Comparison of ENCODE assay signal across 15 cellular contexts in the genomic region with DNA sequence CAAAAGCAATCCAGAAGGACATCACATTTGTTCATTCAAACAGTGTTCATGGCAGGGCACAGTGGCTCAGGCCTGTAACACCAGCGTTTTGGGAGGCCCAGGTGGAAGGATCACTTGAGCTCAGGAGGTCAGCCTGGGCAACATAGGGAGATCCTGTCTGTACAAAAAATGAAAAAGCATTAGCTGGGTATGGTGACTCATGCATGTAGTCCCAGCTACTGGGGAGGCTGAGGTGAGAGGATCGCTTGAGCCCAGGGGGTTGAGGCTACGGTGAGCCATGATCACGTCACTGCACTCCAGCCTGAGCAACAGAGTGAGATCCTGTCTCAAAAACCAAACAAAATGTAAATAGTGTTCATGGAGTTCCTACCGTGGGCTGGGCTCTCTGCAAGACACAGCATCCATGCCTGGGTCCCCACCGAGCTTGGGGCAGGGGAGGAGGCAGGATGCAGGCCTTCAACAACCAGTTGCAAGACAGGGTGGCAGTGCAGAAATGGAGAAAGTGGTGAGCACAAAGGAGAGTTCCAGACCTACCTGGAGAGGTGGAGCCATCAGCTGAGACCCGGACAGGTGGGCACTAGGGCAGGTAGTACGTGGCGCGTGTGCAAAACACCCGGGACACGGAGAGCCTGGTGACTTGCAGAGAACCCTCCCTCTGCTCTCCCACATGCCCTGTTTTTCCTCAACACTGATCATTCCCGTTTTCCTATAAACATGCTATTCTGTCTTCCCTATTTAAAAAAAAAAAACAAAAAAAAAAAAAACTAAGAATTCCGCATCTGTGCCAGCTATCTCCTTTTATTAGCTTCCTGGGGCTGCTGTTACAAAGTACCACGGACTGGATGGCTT.
DNase-seq lines count a peak whose midpoint lies in the region; ATAC-seq, FAIRE-seq and TF ChIP-seq lines count a peak whose summit lies in the region.
"Had no signal": no experiment of that assay in that cellular context is flagged by ENCODE, and none has a peak within 500 bp of the region (broad histone marks: within the 10 kb centered on the region; RNA-seq: fewer than 3 reads in every experiment).

No MANE protein-coding gene starts in this region.

- peak overlapping the region; percentile 52; the same call in 1 of the 2 replicates for H2AFZ ChIP-seq in OCI-LY7 (ENCODE audit: low read length)
- peak overlapping the region; percentile 64 for H2AFZ ChIP-seq in smooth muscle cell (ENCODE audit: low read depth)

- H3K36me3 ChIP-seq in OCI-LY7 (ENCODE audit: insufficient read depth, low read length) (no peaks in the 10 kb centered on the region), esophagus squamous epithelium (no peaks in the 10 kb centered on the region), smooth muscle cell (ENCODE audit: low read depth) (no peaks in the 10 kb centered on the region), upper lobe of left lung (no peaks in the 10 kb centered on the region), small intestine (ENCODE audit: control insufficient read depth in 2 of 2, insufficient read depth in 2 of 2, low read length in 2 of 2) (no peaks in the 10 kb centered on the region)
- H3K36me3 ChIP-seq: gastrocnemius medialis had no signal

- POLR2A ChIA-PET in OCI-LY7 (lab: Charles Lee): interaction anchor here (0.7 to 2.1 kb wide), 7 partner anchors 9 to 377 kb away, joined by 3 to 14 read pairs (median 3); no protein-coding TSS in a partner anchor

- WGBS in esophagus squamous epithelium, 2 donors: 87 to 88% methylated on average over 13 to 14 of the region's 15 CpGs
- 72% methylated on average over 15 of the region's 15 CpGs for WGBS in smooth muscle cell (ENCODE audit: low lambda C conversion rate)
- 94 to 95% methylated on average over 15 of the region's 15 CpGs for WGBS in upper lobe of left lung, 2 donors
- WGBS in small intestine, 3 donors: 87 to 91% (median 88%) methylated on average over 15 of the region's 15 CpGs

- CTCF ChIA-PET in OCI-LY7 (lab: Charles Lee; ENCODE audit: unreplicated experiment): interaction anchor here (0.9 kb wide), 1 partner anchor 11 kb away, joined by 4 read pairs; no protein-coding TSS in a partner anchor

- ATAC-seq in upper lobe of left lung (ENCODE audit: low FRiP score in 2 of 2): no peak
- ATAC-seq: CD8-positive, alpha-beta T cell; gastrocnemius medialis had no signal

- H3K4me2 ChIP-seq in OCI-LY7 (ENCODE audit: low read length): no peak overlapping the region
- no peak overlapping the region for H3K4me2 ChIP-seq in smooth muscle cell

- no peak overlapping the region for H3K4me3 Mint-ChIP-seq in T-helper 1 cell treated with Interleukin-12 subunit alpha and Interleukin-12 subunit beta and Interleukin-4 antibody, amounts not matched to agents 30 μg/mL and 1 μg/mL, for 36 hours
- H3K4me3 Mint-ChIP-seq: CD8-positive, alpha-beta T cell had no signal

- no peak overlapping the region for H3K4me3 ChIP-seq in OCI-LY7 (ENCODE audit: low read depth, low read length, poor library complexity, severe bottlenecking)
- H3K4me3 ChIP-seq in esophagus squamous epithelium: no peak overlapping the region
- no peak overlapping the region for H3K4me3 ChIP-seq in smooth muscle cell
- H3K4me3 ChIP-seq in upper lobe of left lung: no peak overlapping the region
- no peak overlapping the region for H3K4me3 ChIP-seq in small intestine (ENCODE audit: low read depth in 1 of 2, low read length in 2 of 2)
- H3K4me3 ChIP-seq: gastrocnemius medialis had no signal

- H3K9ac ChIP-seq in smooth muscle cell (ENCODE audit: low read depth): no peak overlapping the region

- intact Hi-C loops in OCI-LY7 (cut with micrococcal nuclease; ENCODE audit: unreplicated experiment): no loop called here
- intact Hi-C loops in esophagus squamous epithelium (cut with DNase I): loop anchor here (10.0 kb wide), 2 partner anchors 85 to 375 kb away; a partner anchor contains a TSS

- H3K36me3 Mint-ChIP-seq in T-helper 1 cell treated with Interleukin-12 subunit alpha and Interleukin-12 subunit beta and Interleukin-4 antibody, amounts not matched to agents 30 μg/mL and 1 μg/mL, for 36 hours (ENCODE audit: low read depth): peaks cover 10% of the 10 kb centered on the region
- H3K36me3 Mint-ChIP-seq: CD8-positive, alpha-beta T cell had no signal

- H3F3A ChIP-seq in smooth muscle cell (ENCODE audit: low read depth): peaks cover 25% of the 10 kb centered on the region

- no peaks in the 10 kb centered on the region for H3K9me2 ChIP-seq in OCI-LY7 (ENCODE audit: insufficient read depth, low read length)

- H3K4me1 Mint-ChIP-seq in T-helper 1 cell treated with Interleukin-12 subunit alpha and Interleukin-12 subunit beta and Interleukin-4 antibody, amounts not matched to agents 30 μg/mL and 1 μg/mL, for 36 hours (ENCODE audit: low read depth): peaks cover 54% of the 10 kb centered on the region

- peaks cover 43% of the 10 kb centered on the region for H3K4me1 ChIP-seq in OCI-LY7 (ENCODE audit: insufficient read depth, low read length, poor library complexity, severe bottlenecking)
- H3K4me1 ChIP-seq in esophagus squamous epithelium: peaks cover 17 to 38% (median 38%) of the 10 kb centered on the region in 3 donors
- H3K4me1 ChIP-seq in smooth muscle cell (ENCODE audit: low read depth): peaks cover 29% of the 10 kb centered on the region
- peaks cover 27 to 33% (median 32%) of the 10 kb centered on the region in 4 donors for H3K4me1 ChIP-seq in upper lobe of left lung
- peaks cover 2 to 14% of the 10 kb centered on the region in 2 donors for H3K4me1 ChIP-seq in small intestine (ENCODE audit: control insufficient read depth in 2 of 2, insufficient read depth in 1 of 2, low read depth in 1 of 2, low read length in 1 of 2)

- no peak for DNase-seq in T-helper 1 cell
- DNase-seq in OCI-LY7 (ENCODE audit: low spot score): no peak
- no peak for DNase-seq in esophagus squamous epithelium (lab: John Stamatoyannopoulos, UW)
- DNase-seq in smooth muscle cell (lab: John Stamatoyannopoulos, UW; ENCODE audit: unreplicated experiment): no peak
- DNase-seq in upper lobe of left lung: no peak
- no peak for DNase-seq in NCI-H1417 (lab: John Stamatoyannopoulos, UW)
- no peak for DNase-seq in small intestine
- DNase-seq: CD8-positive, alpha-beta T cell; gastrocnemius medialis; GDM1; H7; NCI-H2081; SHP77 had no signal

- TF ChIP-seq POLR2A in esophagus squamous epithelium (IDR thresholded peaks at IDR 0.05): no peak
- no peak for TF ChIP-seq POLR2A in upper lobe of left lung (IDR thresholded peaks at IDR 0.05)

- peak overlapping the region; percentile 62 for H3K27ac Mint-ChIP-seq in T-helper 1 cell treated with Interleukin-12 subunit alpha and Interleukin-12 subunit beta and Interleukin-4 antibody, amounts not matched to agents 30 μg/mL and 1 μg/mL, for 36 hours
- H3K27ac Mint-ChIP-seq: CD8-positive, alpha-beta T cell had no signal

- H3K27ac ChIP-seq in OCI-LY7 (ENCODE audit: low read depth, low read length, poor library complexity, severe bottlenecking): no peak overlapping the region
- peak overlapping the region in 3 of 4 donors; percentile 88 to 93 (median 90) for H3K27ac ChIP-seq in esophagus squamous epithelium
- peak overlapping the region; percentile 96 for H3K27ac ChIP-seq in smooth muscle cell (ENCODE audit: low read depth)
- peak overlapping the region in 2 of 4 donors; percentile 2 to 90 for H3K27ac ChIP-seq in upper lobe of left lung
- peak overlapping the region in 1 of 2 donors; percentile 46 for H3K27ac ChIP-seq in small intestine (ENCODE audit: low read depth in 1 of 2, low read length in 1 of 2)
- H3K27ac ChIP-seq: 22Rv1 had no signal

- no peak for TF ChIP-seq EP300 in upper lobe of left lung (IDR thresholded peaks at IDR 0.05)

- H3K79me2 ChIP-seq in OCI-LY7 (ENCODE audit: insufficient read depth, low read depth, low read length) (no peaks in the 10 kb centered on the region), smooth muscle cell (ENCODE audit: low read depth) (no peaks in the 10 kb centered on the region)

- H3K9me3 ChIP-seq in OCI-LY7 (ENCODE audit: low read length): no peaks in the 10 kb centered on the region
- H3K9me3 ChIP-seq in esophagus squamous epithelium: no peaks in the 10 kb centered on the region
- no peaks in the 10 kb centered on the region for H3K9me3 ChIP-seq in smooth muscle cell (replicated peaks; ENCODE audit: low read depth)
- no peaks in the 10 kb centered on the region for H3K9me3 ChIP-seq in upper lobe of left lung
- no peaks in the 10 kb centered on the region for H3K9me3 ChIP-seq in small intestine (ENCODE audit: control insufficient read depth, low read depth)
- H3K9me3 ChIP-seq: gastrocnemius medialis had no signal

- H3K9me3 Mint-ChIP-seq in T-helper 1 cell treated with Interleukin-12 subunit alpha and Interleukin-12 subunit beta and Interleukin-4 antibody, amounts not matched to agents 30 μg/mL and 1 μg/mL, for 36 hours: no peaks in the 10 kb centered on the region
- H3K9me3 Mint-ChIP-seq: CD8-positive, alpha-beta T cell had no signal

- FAIRE-seq in small intestine (lab: Jason Lieb, UNC): no peak

- H3K27me3 Mint-ChIP-seq in T-helper 1 cell treated with Interleukin-12 subunit alpha and Interleukin-12 subunit beta and Interleukin-4 antibody, amounts not matched to agents 30 μg/mL and 1 μg/mL, for 36 hours (ENCODE audit: low read depth): no peaks in the 10 kb centered on the region

- BruUV-seq in OCI-LY7 (replicated peaks; lab: Mats Ljungman, UMichigan): no TSS peak

- H4K20me1 ChIP-seq in OCI-LY7 (ENCODE audit: insufficient read depth, low read length) (no peaks in the 10 kb centered on the region), smooth muscle cell (ENCODE audit: low read depth) (no peaks in the 10 kb centered on the region)

- TF ChIP-seq CTCF in OCI-LY7 (conservative IDR thresholded peaks at IDR 0.05; ENCODE audit: low read length): no peak
- no peak for TF ChIP-seq CTCF in esophagus squamous epithelium (IDR thresholded peaks at IDR 0.05)
- TF ChIP-seq CTCF in smooth muscle cell (IDR thresholded peaks at IDR 0.05; ENCODE audit: borderline replicate concordance, insufficient read depth, poor library complexity, severe bottlenecking): no peak
- no peak for TF ChIP-seq CTCF in upper lobe of left lung (IDR thresholded peaks at IDR 0.05)

- H3K27me3 ChIP-seq in esophagus squamous epithelium (no peaks in the 10 kb centered on the region), smooth muscle cell (ENCODE audit: low read depth) (no peaks in the 10 kb centered on the region), upper lobe of left lung (no peaks in the 10 kb centered on the region), small intestine (ENCODE audit: control insufficient read depth in 2 of 2, insufficient read depth in 2 of 2, low read length in 2 of 2) (no peaks in the 10 kb centered on the region)
- H3K27me3 ChIP-seq: gastrocnemius medialis had no signal
